In the genomic region with DNA sequence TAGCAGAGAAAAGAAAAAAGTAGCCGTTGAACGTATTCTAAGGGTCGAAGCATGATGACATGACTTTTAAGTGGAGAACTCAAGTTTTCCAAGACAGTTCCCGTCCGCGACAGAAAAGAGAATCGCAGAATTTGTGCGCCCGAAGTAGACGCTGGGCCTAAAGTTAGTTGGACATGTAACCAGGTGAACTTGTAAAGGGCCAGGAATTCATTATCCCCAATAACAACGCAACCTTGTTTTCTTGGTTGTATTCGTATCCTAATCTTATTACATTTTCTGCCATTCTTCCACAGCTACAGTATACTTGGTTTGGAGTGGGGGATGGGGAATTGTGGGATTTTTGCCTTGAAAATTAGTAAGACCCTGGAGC, we compare ENCODE assay signal across 8 cellular contexts. TPM values are rescaled to one million over a fixed set of nuclear protein-coding genes. Genes with fewer than 3 reads are reported as not detected.
A peak's percentile ranks its signal among the peaks of the same experiment; 100 is the strongest.
DNase-seq lines count a peak whose midpoint lies in the region; ATAC-seq and TF ChIP-seq lines count a peak whose summit lies in the region.

No MANE protein-coding gene starts in this region.

- peak; percentile 30 to 60 for DNase-seq in NCI-H526 (lab: John Stamatoyannopoulos, UW)
- no peak for DNase-seq in NCI-H526 treated with DMSO at 0.1 percent for 48 hours (lab: John Stamatoyannopoulos, UW)
- peak; percentile 39 to 76 for DNase-seq in SW 1271 (lab: John Stamatoyannopoulos, UW)
- DNase-seq in endothelial cell (ENCODE audit: low spot score) = no peak
- DNase-seq in NCI-H146 (lab: John Stamatoyannopoulos, UW) = no peak

- no peak for TF ChIP-seq CTCF in endothelial cell (IDR thresholded peaks at IDR 0.05; ENCODE audit: unreplicated experiment)
- TF ChIP-seq CTCF in nephron (IDR thresholded peaks at IDR 0.05; ENCODE audit: unreplicated experiment in 3 of 3) = no peak

- no peak overlapping the region for H3K27ac Mint-ChIP-seq in endothelial cell (ENCODE audit: unreplicated experiment)
- peak overlapping the region; percentile 70 to 93 (median 91) for H3K27ac Mint-ChIP-seq in nephron

- H3K4me3 Mint-ChIP-seq in endothelial cell (ENCODE audit: unreplicated experiment) (peak overlapping the region; percentile 93), nephron (peak overlapping the region; percentile 91 to 98 (median 95))

- H3K36me3 Mint-ChIP-seq in endothelial cell (ENCODE audit: low read depth, unreplicated experiment) = peaks cover 9% of the 10 kb centered on the region
- H3K36me3 Mint-ChIP-seq in nephron (ENCODE audit: low read depth) = peaks cover 26% of the 10 kb centered on the region

- H3K4me1 Mint-ChIP-seq in endothelial cell (ENCODE audit: unreplicated experiment) (peaks cover 25% of the 10 kb centered on the region), nephron (peaks cover 40% of the 10 kb centered on the region)

- H3K27me3 Mint-ChIP-seq in endothelial cell (ENCODE audit: unreplicated experiment) (peaks cover 3% of the 10 kb centered on the region), nephron (ENCODE audit: low read depth) (peaks cover 4% of the 10 kb centered on the region)

- H3K9me3 Mint-ChIP-seq in endothelial cell (ENCODE audit: unreplicated experiment) = no peaks in the 10 kb centered on the region
- no peaks in the 10 kb centered on the region for H3K9me3 Mint-ChIP-seq in nephron

- no peak for ATAC-seq in HG03025 (IDR thresholded peaks at IDR 0.05; ENCODE audit: low FRiP score, unreplicated experiment)
- no peak for ATAC-seq in GM21717 (IDR thresholded peaks at IDR 0.05; ENCODE audit: unreplicated experiment)

RNA-seq across cellular contexts. Expression of gene ITCH, which starts 0.9 kb away (rescaled TPM):
- total RNA-seq in endothelial cell (ENCODE audit: unreplicated experiment) = 46.8 TPM

Comparison
In these comparisons a context has a peak if more than half of its experiments do, and no peak if none do; other contexts are left out.
1. DNase-seq: peak in NCI-H526 (2 of 2) and SW 1271 (2 of 2); none in NCI-H526 treated with DMSO at 0.1 percent for 48 hours (single experiment), endothelial cell (single experiment) and NCI-H146 (single experiment).